Comparison of ENCODE assay signal across 8 cellular contexts in the genomic region with DNA sequence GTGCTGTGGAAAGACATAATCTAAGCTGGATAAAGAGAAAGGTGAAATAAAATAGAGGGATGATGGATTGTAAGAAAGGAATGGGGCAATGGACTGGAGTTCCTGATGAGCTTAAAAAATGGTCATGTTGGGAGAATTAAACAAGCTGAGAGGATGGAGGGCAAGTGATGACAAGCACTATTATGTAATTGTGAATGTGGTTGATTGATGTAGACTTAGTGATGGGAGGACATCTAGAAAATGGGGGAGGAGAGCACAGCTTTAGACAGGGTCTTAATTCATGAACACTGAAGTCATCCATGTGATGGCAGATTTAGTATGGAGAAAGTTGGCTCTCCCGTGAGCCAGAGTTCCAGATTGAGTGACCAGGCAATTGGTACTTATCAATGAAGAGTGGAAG.
"Had no signal": no experiment of that assay in that cellular context is flagged by ENCODE, and none has a peak within 500 bp of the region (broad histone marks: within the 10 kb centered on the region; RNA-seq: fewer than 3 reads in every experiment).

No MANE protein-coding gene starts in this region.

- H3K27me3 Mint-ChIP-seq: IgD-negative memory B cell had no signal

- H3K4me2 ChIP-seq: KMS-11 had no signal

- FAIRE-seq: HepG2, HTR-8/SVneo had no signal

- H3K36me3 Mint-ChIP-seq: IgD-negative memory B cell had no signal

- DNase-seq: IMR-90, KBM-7, KG1 had no signal

- H3K27ac ChIP-seq: HL-60, KMS-11 had no signal

- ATAC-seq: HepG2 had no signal

- H3K4me3 Mint-ChIP-seq: IgD-negative memory B cell had no signal

- H3K9ac ChIP-seq: KMS-11 had no signal

- H3K9me3 Mint-ChIP-seq: IgD-negative memory B cell had no signal

- H3K27ac Mint-ChIP-seq: IgD-negative memory B cell had no signal

- H3K4me1 Mint-ChIP-seq: IgD-negative memory B cell had no signal
